ENCODE assay signal across 2 cellular contexts in the genomic region with DNA sequence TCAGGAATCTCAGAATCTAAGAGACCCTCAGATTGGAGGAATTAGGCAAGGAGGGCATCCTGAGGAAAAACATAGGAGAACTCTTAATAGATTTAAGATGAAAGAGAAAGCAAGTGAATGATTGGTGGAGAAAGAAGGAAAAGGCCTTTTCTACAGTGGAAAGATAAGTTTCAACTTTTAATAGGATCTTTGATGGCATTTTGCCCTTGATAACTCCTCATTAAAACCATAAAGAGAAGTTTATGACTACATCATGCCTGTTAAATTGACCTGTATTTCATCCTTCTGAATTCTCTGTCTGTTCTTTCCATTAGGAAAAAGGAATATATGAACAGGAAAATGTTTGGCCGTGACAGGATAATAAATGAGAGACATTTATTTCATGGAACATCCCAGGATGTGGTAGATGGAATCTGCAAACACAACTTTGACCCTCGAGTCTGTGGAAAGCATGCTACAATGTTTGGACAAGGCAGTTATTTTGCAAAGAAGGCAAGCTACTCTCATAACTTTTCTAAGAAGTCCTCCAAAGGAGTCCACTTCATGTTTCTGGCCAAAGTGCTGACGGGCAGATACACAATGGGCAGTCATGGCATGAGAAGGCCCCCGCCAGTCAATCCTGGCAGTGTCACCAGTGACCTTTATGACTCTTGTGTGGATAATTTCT.
TF ChIP-seq lines count a peak whose summit lies in the region.

No MANE protein-coding gene starts in this region.

TF ChIP-seq in HepG2, 621 proteins besides CTCF, POLR2A, EP300 and RAD21 (continues in another document):
- TF ChIP-seq RCOR2 (CRISPR knock-in tag; IDR thresholded peaks at IDR 0.05) (peak; percentile 21; the same call in 1 of the 2 replicates), BORCS8-MEF2B (CRISPR knock-in tag; IDR thresholded peaks at IDR 0.05) (no peak), HOXA5 (CRISPR knock-in tag; IDR thresholded peaks at IDR 0.05) (0 out of 2 replicates have a peak, but pooled peaks have one; percentile 48), EZH2 (conservative IDR thresholded peaks at IDR 0.05; ENCODE audit: low read depth, low read length) (no peak), PHF21A (CRISPR knock-in tag; IDR thresholded peaks at IDR 0.05) (no peak), ZNF317 (CRISPR knock-in tag; IDR thresholded peaks at IDR 0.05) (peak; percentile 42; the same call in 1 of the 2 replicates), ZNF737 (CRISPR knock-in tag; IDR thresholded peaks at IDR 0.05; ENCODE audit: borderline replicate concordance) (no peak), ZKSCAN1 (IDR thresholded peaks at IDR 0.05; ENCODE audit: low read length) (no peak), ISL2 (CRISPR knock-in tag; IDR thresholded peaks at IDR 0.05) (0 out of 2 replicates have a peak, but pooled peaks have one; percentile 30), CHD2 (IDR thresholded peaks at IDR 0.05; ENCODE audit: low read depth, low read length) (no peak), SOX13 (IDR thresholded peaks at IDR 0.05) (no peak), SOX13 (CRISPR knock-in tag; conservative IDR thresholded peaks at IDR 0.05 in 1 of 2, IDR thresholded peaks at IDR 0.05 in 1 of 2) (peak in 1 of 2 experiments; percentile 57; a peak in 2 of 4 replicates), HNF4G (IDR thresholded peaks at IDR 0.05; ENCODE audit: borderline replicate concordance, low read depth, low read length) (peak; percentile 51; the same call in 1 of the 2 replicates), HNF4G (CRISPR knock-in tag; IDR thresholded peaks at IDR 0.05; ENCODE audit: borderline replicate concordance, low read depth) (no peak), CHD4 (IDR thresholded peaks at IDR 0.05; ENCODE audit: borderline replicate concordance, low read length) (no peak), EHMT2 (IDR thresholded peaks at IDR 0.05; ENCODE audit: borderline replicate concordance, low read depth, low read length) (no peak), THAP11 (CRISPR knock-in tag; IDR thresholded peaks at IDR 0.05) (no peak), BCL6 (CRISPR knock-in tag; IDR thresholded peaks at IDR 0.05) (peak; percentile 76), ZNF549 (CRISPR knock-in tag; IDR thresholded peaks at IDR 0.05) (no peak), MIER3 (CRISPR knock-in tag; IDR thresholded peaks at IDR 0.05; ENCODE audit: borderline replicate concordance) (no peak)
- TF ChIP-seq, protein P1, sequence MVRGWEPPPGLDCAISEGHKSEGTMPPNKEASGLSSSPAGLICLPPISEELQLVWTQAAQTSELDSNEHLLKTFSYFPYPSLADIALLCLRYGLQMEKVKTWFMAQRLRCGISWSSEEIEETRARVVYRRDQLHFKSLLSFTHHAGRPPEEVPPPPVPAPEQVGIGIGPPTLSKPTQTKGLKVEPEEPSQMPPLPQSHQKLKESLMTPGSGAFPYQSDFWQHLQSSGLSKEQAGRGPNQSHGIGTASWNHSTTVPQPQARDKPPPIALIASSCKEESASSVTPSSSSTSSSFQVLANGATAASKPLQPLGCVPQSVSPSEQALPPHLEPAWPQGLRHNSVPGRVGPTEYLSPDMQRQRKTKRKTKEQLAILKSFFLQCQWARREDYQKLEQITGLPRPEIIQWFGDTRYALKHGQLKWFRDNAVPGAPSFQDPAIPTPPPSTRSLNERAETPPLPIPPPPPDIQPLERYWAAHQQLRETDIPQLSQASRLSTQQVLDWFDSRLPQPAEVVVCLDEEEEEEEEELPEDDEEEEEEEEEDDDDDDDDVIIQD (CRISPR knock-in tag; IDR thresholded peaks at IDR 0.05; ENCODE audit: low read depth), result peak; percentile 47; the same call in 1 of the 2 replicates
- TF ChIP-seq, protein P2, sequence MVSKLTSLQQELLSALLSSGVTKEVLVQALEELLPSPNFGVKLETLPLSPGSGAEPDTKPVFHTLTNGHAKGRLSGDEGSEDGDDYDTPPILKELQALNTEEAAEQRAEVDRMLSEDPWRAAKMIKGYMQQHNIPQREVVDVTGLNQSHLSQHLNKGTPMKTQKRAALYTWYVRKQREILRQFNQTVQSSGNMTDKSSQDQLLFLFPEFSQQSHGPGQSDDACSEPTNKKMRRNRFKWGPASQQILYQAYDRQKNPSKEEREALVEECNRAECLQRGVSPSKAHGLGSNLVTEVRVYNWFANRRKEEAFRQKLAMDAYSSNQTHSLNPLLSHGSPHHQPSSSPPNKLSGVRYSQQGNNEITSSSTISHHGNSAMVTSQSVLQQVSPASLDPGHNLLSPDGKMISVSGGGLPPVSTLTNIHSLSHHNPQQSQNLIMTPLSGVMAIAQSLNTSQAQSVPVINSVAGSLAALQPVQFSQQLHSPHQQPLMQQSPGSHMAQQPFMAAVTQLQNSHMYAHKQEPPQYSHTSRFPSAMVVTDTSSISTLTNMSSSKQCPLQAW (CRISPR knock-in tag; IDR thresholded peaks at IDR 0.05), result no peak
- TF ChIP-seq, protein P3, sequence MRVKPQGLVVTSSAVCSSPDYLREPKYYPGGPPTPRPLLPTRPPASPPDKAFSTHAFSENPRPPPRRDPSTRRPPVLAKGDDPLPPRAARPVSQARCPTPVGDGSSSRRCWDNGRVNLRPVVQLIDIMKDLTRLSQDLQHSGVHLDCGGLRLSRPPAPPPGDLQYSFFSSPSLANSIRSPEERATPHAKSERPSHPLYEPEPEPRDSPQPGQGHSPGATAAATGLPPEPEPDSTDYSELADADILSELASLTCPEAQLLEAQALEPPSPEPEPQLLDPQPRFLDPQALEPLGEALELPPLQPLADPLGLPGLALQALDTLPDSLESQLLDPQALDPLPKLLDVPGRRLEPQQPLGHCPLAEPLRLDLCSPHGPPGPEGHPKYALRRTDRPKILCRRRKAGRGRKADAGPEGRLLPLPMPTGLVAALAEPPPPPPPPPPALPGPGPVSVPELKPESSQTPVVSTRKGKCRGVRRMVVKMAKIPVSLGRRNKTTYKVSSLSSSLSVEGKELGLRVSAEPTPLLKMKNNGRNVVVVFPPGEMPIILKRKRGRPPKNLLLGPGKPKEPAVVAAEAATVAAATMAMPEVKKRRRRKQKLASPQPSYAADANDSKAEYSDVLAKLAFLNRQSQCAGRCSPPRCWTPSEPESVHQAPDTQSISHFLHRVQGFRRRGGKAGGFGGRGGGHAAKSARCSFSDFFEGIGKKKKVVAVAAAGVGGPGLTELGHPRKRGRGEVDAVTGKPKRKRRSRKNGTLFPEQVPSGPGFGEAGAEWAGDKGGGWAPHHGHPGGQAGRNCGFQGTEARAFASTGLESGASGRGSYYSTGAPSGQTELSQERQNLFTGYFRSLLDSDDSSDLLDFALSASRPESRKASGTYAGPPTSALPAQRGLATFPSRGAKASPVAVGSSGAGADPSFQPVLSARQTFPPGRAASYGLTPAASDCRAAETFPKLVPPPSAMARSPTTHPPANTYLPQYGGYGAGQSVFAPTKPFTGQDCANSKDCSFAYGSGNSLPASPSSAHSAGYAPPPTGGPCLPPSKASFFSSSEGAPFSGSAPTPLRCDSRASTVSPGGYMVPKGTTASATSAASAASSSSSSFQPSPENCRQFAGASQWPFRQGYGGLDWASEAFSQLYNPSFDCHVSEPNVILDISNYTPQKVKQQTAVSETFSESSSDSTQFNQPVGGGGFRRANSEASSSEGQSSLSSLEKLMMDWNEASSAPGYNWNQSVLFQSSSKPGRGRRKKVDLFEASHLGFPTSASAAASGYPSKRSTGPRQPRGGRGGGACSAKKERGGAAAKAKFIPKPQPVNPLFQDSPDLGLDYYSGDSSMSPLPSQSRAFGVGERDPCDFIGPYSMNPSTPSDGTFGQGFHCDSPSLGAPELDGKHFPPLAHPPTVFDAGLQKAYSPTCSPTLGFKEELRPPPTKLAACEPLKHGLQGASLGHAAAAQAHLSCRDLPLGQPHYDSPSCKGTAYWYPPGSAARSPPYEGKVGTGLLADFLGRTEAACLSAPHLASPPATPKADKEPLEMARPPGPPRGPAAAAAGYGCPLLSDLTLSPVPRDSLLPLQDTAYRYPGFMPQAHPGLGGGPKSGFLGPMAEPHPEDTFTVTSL (CRISPR knock-in tag; IDR thresholded peaks at IDR 0.05; ENCODE audit: borderline replicate concordance), result peak; percentile 54; the same call in 1 of the 2 replicates

TF ChIP-seq in WTC11, 78 proteins besides CTCF, POLR2A, EP300 and RAD21:
- TF ChIP-seq JAZF1 (CRISPR knock-in tag; IDR thresholded peaks at IDR 0.05) (no peak), NR1H2 (CRISPR knock-in tag; IDR thresholded peaks at IDR 0.05) (no peak)
